Comparison of ENCODE assay signal across 9 cellular contexts in the genomic region with DNA sequence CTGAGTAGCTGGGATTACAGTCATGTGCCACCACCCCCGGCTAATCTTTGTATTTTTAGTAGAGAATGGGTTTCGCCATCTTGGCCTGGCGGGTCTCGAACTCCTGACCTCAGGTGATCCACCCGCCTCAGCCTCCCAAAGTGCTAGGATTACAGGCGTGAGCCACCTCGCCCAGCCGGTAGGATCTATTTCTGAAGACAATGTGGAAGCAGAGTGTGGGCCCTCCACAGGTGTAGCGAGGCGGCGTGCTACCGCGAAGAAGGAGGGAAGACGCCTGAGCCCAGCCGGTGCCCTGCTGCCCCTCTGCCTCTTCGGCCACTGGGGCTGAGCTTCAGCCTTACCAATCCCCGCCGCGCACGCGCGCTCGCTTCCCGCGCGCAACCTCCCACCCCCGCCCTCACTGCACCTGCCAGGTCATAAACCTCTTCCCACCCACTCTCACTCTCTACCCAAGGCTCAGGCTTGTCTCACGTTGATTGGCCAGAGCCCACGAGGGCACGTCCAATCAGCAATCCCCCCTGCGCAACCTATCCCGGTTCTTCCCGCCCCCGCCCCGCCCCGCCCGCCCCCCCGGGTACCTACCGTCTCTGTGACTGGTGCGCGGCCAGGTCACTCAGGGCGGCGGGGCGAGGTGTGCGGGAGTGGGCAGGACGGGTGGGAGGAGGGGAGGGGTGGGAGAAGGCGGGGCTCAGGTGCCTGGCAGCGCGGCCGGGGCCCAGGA. TPM values are rescaled to one million over a fixed set of nuclear protein-coding genes. Genes with fewer than 3 reads are reported as not detected.
DNase-seq lines count a peak whose midpoint lies in the region; ATAC-seq, FAIRE-seq and TF ChIP-seq lines count a peak whose summit lies in the region.
"Had no signal": no experiment of that assay in that cellular context is flagged by ENCODE, and none has a peak within 500 bp of the region (broad histone marks: within the 10 kb centered on the region; RNA-seq: fewer than 3 reads in every experiment).

No MANE protein-coding gene starts in this region.

- H3K4me3 ChIP-seq in OCI-LY3 (ENCODE audit: low read length) (peak overlapping the region; percentile 89), subcutaneous abdominal adipose tissue (ENCODE audit: low read depth in 1 of 5, low read length in 5 of 5) (peak overlapping the region in 3 of 5 donors; percentile 24 to 58 (median 56))
- H3K4me3 ChIP-seq: BLaER1 treated with 17β-estradiol and CSF1 and Interleukin-3, amounts not matched to agents 10 nM and 100 nM had no signal

- no peak for FAIRE-seq in frontal cortex (lab: Jason Lieb, UNC)

- H3K36me3 ChIP-seq in OCI-LY3 (replicated peaks; ENCODE audit: low read depth, low read length) (no peaks in the 10 kb centered on the region), subcutaneous abdominal adipose tissue (ENCODE audit: control insufficient read depth in 5 of 5, insufficient read depth in 5 of 5, low read length in 5 of 5) (no peaks in the 10 kb centered on the region)
- H3K36me3 ChIP-seq: BLaER1 treated with 17β-estradiol and CSF1 and Interleukin-3, amounts not matched to agents 10 nM and 100 nM had no signal

- H3K9me3 ChIP-seq in OCI-LY3 (ENCODE audit: insufficient read depth, low read length) = no peaks in the 10 kb centered on the region
- H3K9me3 ChIP-seq in subcutaneous abdominal adipose tissue (ENCODE audit: control insufficient read depth in 5 of 5, low read length in 5 of 5) = no peaks in the 10 kb centered on the region

- TF ChIP-seq CTCF in OCI-LY3 (IDR thresholded peaks at IDR 0.05; ENCODE audit: low read depth, low read length) = no peak

- H2AFZ ChIP-seq in OCI-LY3 (ENCODE audit: low read depth, low read length) = peak overlapping the region; percentile 85

- H3K27ac ChIP-seq in OCI-LY3 (ENCODE audit: low read length) (no peak overlapping the region), subcutaneous abdominal adipose tissue (ENCODE audit: low read depth, low read length) (no peak overlapping the region)
- H3K27ac ChIP-seq: BLaER1 treated with 17β-estradiol and CSF1 and Interleukin-3, amounts not matched to agents 10 nM and 100 nM had no signal

- DNase-seq in AG20443 (ENCODE audit: low spot score) (peak; percentile 16), frontal cortex (ENCODE audit: low spot score in 2 of 2) (peak; percentile 48 to 67), nucleus accumbens (lab: John Stamatoyannopoulos, UW) (peak in 50 of 56 donors; percentile 4 to 91 (median 68))
- peak; percentile 77 to 78 for DNase-seq in activated T-helper 1 cell treated with anti-CD3 and anti-CD28 coated beads, Interleukin-2, amount 50 U/mL, for 16 hours (ENCODE audit: low read depth in 1 of 2, low spot score in 1 of 2)

- peak overlapping the region; percentile 65 for H3K4me2 ChIP-seq in OCI-LY3 (ENCODE audit: low read length)
- H3K4me2 ChIP-seq: BLaER1 treated with 17β-estradiol and CSF1 and Interleukin-3, amounts not matched to agents 10 nM and 100 nM had no signal

- no peaks in the 10 kb centered on the region for H4K20me1 ChIP-seq in OCI-LY3 (ENCODE audit: insufficient read depth, low read length)
- H4K20me1 ChIP-seq: BLaER1 treated with 17β-estradiol and CSF1 and Interleukin-3, amounts not matched to agents 10 nM and 100 nM had no signal

- no peaks in the 10 kb centered on the region for H3K27me3 ChIP-seq in OCI-LY3 (ENCODE audit: low read depth, low read length)
- peaks cover 3 to 22% (median 17%) of the 10 kb centered on the region in 5 donors for H3K27me3 ChIP-seq in subcutaneous abdominal adipose tissue (ENCODE audit: control insufficient read depth in 5 of 5, insufficient read depth in 4 of 5, low read length in 5 of 5)
- H3K27me3 ChIP-seq: BLaER1 treated with 17β-estradiol and CSF1 and Interleukin-3, amounts not matched to agents 10 nM and 100 nM had no signal

- H3K9ac ChIP-seq in OCI-LY3 (ENCODE audit: low read length) (peak overlapping the region; percentile 71), subcutaneous abdominal adipose tissue (ENCODE audit: low read length in 5 of 5) (no peak overlapping the region)
- H3K9ac ChIP-seq: BLaER1 treated with 17β-estradiol and CSF1 and Interleukin-3, amounts not matched to agents 10 nM and 100 nM had no signal

- ATAC-seq in GM19328 (IDR thresholded peaks at IDR 0.05; ENCODE audit: unreplicated experiment) (peak; percentile 93), HG03469 (IDR thresholded peaks at IDR 0.05; ENCODE audit: unreplicated experiment) (peak; percentile 98)

- H3K79me2 ChIP-seq in OCI-LY3 (ENCODE audit: low read length) = 0 out of 2 replicates have a peak, but pooled peaks cover 6% of the 10 kb centered on the region

- peaks cover 4% of the 10 kb centered on the region for H3K4me1 ChIP-seq in OCI-LY3 (ENCODE audit: low read length)
- peaks cover 0 to 13% (median 10%) of the 10 kb centered on the region in 5 donors for H3K4me1 ChIP-seq in subcutaneous abdominal adipose tissue (ENCODE audit: control insufficient read depth in 5 of 5, insufficient read depth in 5 of 5, low read length in 5 of 5)

RNA-seq across cellular contexts. Expression of gene HOOK1, which starts 0.4 kb away (rescaled TPM):
- total RNA-seq in frontal cortex = 13.9 TPM

Comparison
In these comparisons a context has a peak if more than half of its experiments do, and no peak if none do; other contexts are left out.
1. DNase-seq: peak in every context shown above with its lines; median percentile 78 in activated T-helper 1 cell treated with anti-CD3 and anti-CD28 coated beads, Interleukin-2, amount 50 U/mL, for 16 hours; 68 in nucleus accumbens; 58 in frontal cortex; 16 in AG20443.